20 cellular contexts compared by ENCODE assay signal in the genomic region with DNA sequence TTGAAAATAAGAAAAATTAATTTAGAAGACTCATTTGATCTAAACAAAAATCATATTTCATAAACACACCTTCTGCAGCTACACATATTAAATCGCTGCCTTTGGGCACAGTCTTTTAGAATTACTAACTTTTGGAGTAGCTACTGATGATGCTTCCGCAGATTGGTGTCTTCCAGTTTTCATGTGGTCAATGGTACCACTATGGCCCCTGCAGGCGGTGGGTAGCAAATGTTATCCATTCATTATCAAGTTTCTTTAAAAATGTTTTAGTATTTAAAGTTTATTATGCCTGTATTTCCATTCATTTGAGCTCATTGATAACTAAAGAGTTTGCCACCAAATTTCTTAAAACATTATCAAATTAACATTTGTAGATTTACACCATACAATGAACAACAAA.
DNase-seq lines count a peak whose midpoint lies in the region; ATAC-seq and TF ChIP-seq lines count a peak whose summit lies in the region.
"Had no signal": no experiment of that assay in that cellular context is flagged by ENCODE, and none has a peak within 500 bp of the region (broad histone marks: within the 10 kb centered on the region; RNA-seq: fewer than 3 reads in every experiment).

No MANE protein-coding gene starts in this region.

- WGBS in IMR-90 (ENCODE audit: extremely low coverage in 2 of 2, insufficient read length in 1 of 2), 2 experiments, result no CpG with 5 or more reads among the region's 3 CpGs

- no peak overlapping the region for H2AFZ ChIP-seq in IMR-90 (replicated peaks; ENCODE audit: low read length, poor library complexity)

- TF ChIP-seq CTCF in AG04450 (IDR thresholded peaks at IDR 0.05; ENCODE audit: low read depth, low read length), result 0 out of 2 replicates have a peak, but pooled peaks have one; percentile 18
- 0 out of 2 replicates have a peak, but pooled peaks have one; percentile 3 for TF ChIP-seq CTCF in IMR-90 (conservative IDR thresholded peaks at IDR 0.05; ENCODE audit: low read depth, low read length)
- no peak for TF ChIP-seq CTCF in WERI-Rb-1 (IDR thresholded peaks at IDR 0.05; ENCODE audit: low read depth, low read length)
- peak; percentile 11 for TF ChIP-seq CTCF in fibroblast of mammary gland (conservative IDR thresholded peaks at IDR 0.05; ENCODE audit: control insufficient read depth, insufficient read depth, low read depth, low read length)

- POLR2A ChIA-PET in AG04450 (lab: Yijun Ruan, JAX) (no interaction called here), IMR-90 (lab: Charles Lee; ENCODE audit: unreplicated experiment) (no interaction called here)

- H2AK9ac ChIP-seq in IMR-90 (replicated peaks; ENCODE audit: low read depth, low read length, poor library complexity), result no peak overlapping the region

- no peaks in the 10 kb centered on the region for H3K9me1 ChIP-seq in IMR-90 (ENCODE audit: insufficient read depth, low read length)

- no peak overlapping the region for H4K8ac ChIP-seq in IMR-90 (ENCODE audit: low read depth in 2 of 2, low read length in 2 of 2)

- TF ChIP-seq POLR2A in IMR-90 (IDR thresholded peaks at IDR 0.05; ENCODE audit: low read depth, low read length), result no peak

- H3K79me1 ChIP-seq in IMR-90 (ENCODE audit: low read depth in 1 of 2, low read length in 2 of 2), result no peaks in the 10 kb centered on the region

- TF ChIP-seq RAD21 in IMR-90 (IDR thresholded peaks at IDR 0.05; ENCODE audit: low read length), result no peak

- H2BK20ac ChIP-seq in IMR-90 (ENCODE audit: low read depth, low read length), result no peak overlapping the region

- no peak overlapping the region for H2BK5ac ChIP-seq in IMR-90 (ENCODE audit: low read depth, low read length, poor library complexity, severe bottlenecking)

- no peaks in the 10 kb centered on the region for H4K20me1 ChIP-seq in IMR-90 (ENCODE audit: insufficient read depth, low read length)

- in situ Hi-C loops in IMR-90 (cut with MboI; ENCODE audit: low sequenced_read_pairs), result no loop called here

- H3K4me1 ChIP-seq in IMR-90 (ENCODE audit: control insufficient read depth, insufficient read depth, low read length), result no peaks in the 10 kb centered on the region

- intact Hi-C loops in IMR-90 (cut with micrococcal nuclease), result no loop called here

- H3K4me2 ChIP-seq in IMR-90 (ENCODE audit: low read depth, low read length), result no peak overlapping the region

- no peak overlapping the region for H4K91ac ChIP-seq in IMR-90 (ENCODE audit: insufficient read depth, low read depth, low read length)

- no peak overlapping the region for H2AK5ac ChIP-seq in IMR-90 (ENCODE audit: low read depth, low read length)

- no peak overlapping the region for H3K14ac ChIP-seq in IMR-90 (replicated peaks; ENCODE audit: low read depth, low read length)

- CTCF ChIA-PET in AG04450 (lab: Charles Lee) (no interaction called here), IMR-90 (lab: Yijun Ruan, JAX) (no interaction called here)

- no TSS peak for BruUV-seq in IMR-90 (replicated peaks; lab: Mats Ljungman, UMichigan)

- no peak overlapping the region for H2BK15ac ChIP-seq in IMR-90 (ENCODE audit: low read depth, low read length)

- no peaks in the 10 kb centered on the region for H3K9me3 ChIP-seq in AG04450 (ENCODE audit: control insufficient read depth, insufficient read depth, low read length)
- no peaks in the 10 kb centered on the region for H3K9me3 ChIP-seq in IMR-90 (ENCODE audit: control insufficient read depth, insufficient read depth, low read length)
- peaks cover 3% of the 10 kb centered on the region for H3K9me3 ChIP-seq in WERI-Rb-1 (ENCODE audit: severe bottlenecking)

- peaks cover 2% of the 10 kb centered on the region for H3K27me3 ChIP-seq in AG04450 (ENCODE audit: control insufficient read depth, insufficient read depth, low read length)
- H3K27me3 ChIP-seq in IMR-90 (ENCODE audit: control insufficient read depth, insufficient read depth, low read length), result no peaks in the 10 kb centered on the region
- H3K27me3 ChIP-seq in WERI-Rb-1 (ENCODE audit: insufficient read depth, low read depth, severe bottlenecking), result no peaks in the 10 kb centered on the region
- no peaks in the 10 kb centered on the region for H3K27me3 ChIP-seq in H7 (ENCODE audit: control insufficient read depth, insufficient read depth, low read length)

- H2BK120ac ChIP-seq in IMR-90 (ENCODE audit: low read depth, low read length), result no peak overlapping the region

- H3K18ac ChIP-seq in IMR-90 (ENCODE audit: low read depth, low read length), result no peak overlapping the region

- H3K4me3 ChIP-seq in AG04450 (ENCODE audit: low read depth, low read length), result no peak overlapping the region
- no peak overlapping the region for H3K4me3 ChIP-seq in IMR-90 (ENCODE audit: insufficient read depth, low read depth, low read length)
- H3K4me3 ChIP-seq in WERI-Rb-1 (ENCODE audit: low read depth, low read length), result no peak overlapping the region
- H3K4me3 ChIP-seq in fibroblast of mammary gland (ENCODE audit: control insufficient read depth, low read depth, low read length), result no peak overlapping the region
- H3K4me3 ChIP-seq in H7 (ENCODE audit: insufficient read depth, low read depth, low read length), result no peak overlapping the region
- H3K4me3 ChIP-seq: K562, SK-N-MC had no signal

- H4K5ac ChIP-seq in IMR-90 (ENCODE audit: low read depth, low read length), result no peak overlapping the region

- no peak overlapping the region for H3K56ac ChIP-seq in IMR-90 (ENCODE audit: extremely low read depth, insufficient read depth, low read length)

- H3K9ac ChIP-seq in IMR-90 (ENCODE audit: low read depth, low read length), result no peak overlapping the region

- dilution Hi-C loops in IMR-90 (cut with HindIII; ENCODE audit: low sequenced_read_pairs, unreplicated experiment), result no loop called here

- no peak overlapping the region for H3K4ac ChIP-seq in IMR-90 (ENCODE audit: low read depth, low read length)

- ATAC-seq in IMR-90 (ENCODE audit: low read depth) (no peak), HG03045 (IDR thresholded peaks at IDR 0.05; ENCODE audit: unreplicated experiment) (no peak)
- ATAC-seq: HCT116, K562, Panc1 had no signal

- DNase-seq in AG04450 (ENCODE audit: low read depth, low spot score) (no peak), IMR-90 (no peak), WERI-Rb-1 (peak; percentile 17), fibroblast of mammary gland (ENCODE audit: low read depth) (peak; percentile 4), RPMI8226 (no peak), NCI-H146 (lab: John Stamatoyannopoulos, UW) (no peak), H7 (no peak)
- DNase-seq: CD4-positive, alpha-beta memory T cell; GF-D8; NCI-H1105; NCI-H1694 treated with DMSO at 0.1 percent for 48 hours; NCI-H2107; NCI-H2227 treated with DMSO at 0.1 percent for 48 hours; NCI-H510A treated with DMSO at 0.1 percent for 48 hours; Right ventricle myocardium superior had no signal

- no peak overlapping the region for H3K27ac ChIP-seq in AG04450 (ENCODE audit: low read depth, low read length)
- no peak overlapping the region for H3K27ac ChIP-seq in IMR-90 (ENCODE audit: insufficient read depth, low read length)
- H3K27ac ChIP-seq in WERI-Rb-1, result no peak overlapping the region
- H3K27ac ChIP-seq: SK-N-MC had no signal

- H3K36me3 ChIP-seq in IMR-90 (ENCODE audit: control insufficient read depth, insufficient read depth, low read length) (no peaks in the 10 kb centered on the region), WERI-Rb-1 (no peaks in the 10 kb centered on the region), H7 (replicated peaks; ENCODE audit: control insufficient read depth, insufficient read depth, low read length) (no peaks in the 10 kb centered on the region)

- H3K23ac ChIP-seq in IMR-90 (ENCODE audit: low read depth, low read length), result no peak overlapping the region

TF ChIP-seq in IMR-90, 13 proteins besides CTCF, POLR2A, EP300 and RAD21:
- TF ChIP-seq BHLHE40 (IDR thresholded peaks at IDR 0.05; ENCODE audit: low read depth, low read length) (no peak), FOS (IDR thresholded peaks at IDR 0.05; ENCODE audit: low read depth, low read length) (no peak), MAFK (IDR thresholded peaks at IDR 0.05; ENCODE audit: low read depth, low read length) (no peak), CEBPB (IDR thresholded peaks at IDR 0.05; ENCODE audit: low read depth, low read length) (no peak), MXI1 (IDR thresholded peaks at IDR 0.05; ENCODE audit: borderline replicate concordance, low read depth, low read length) (no peak), CHD1 (IDR thresholded peaks at IDR 0.05; ENCODE audit: low read depth, low read length) (no peak), NFE2L2 (IDR thresholded peaks at IDR 0.05; ENCODE audit: low read depth, low read length) (no peak), SMC3 (IDR thresholded peaks at IDR 0.05; ENCODE audit: low read depth, low read length) (no peak), RCOR1 (IDR thresholded peaks at IDR 0.05; ENCODE audit: insufficient replicate concordance, low read length) (no peak), RFX5 (IDR thresholded peaks at IDR 0.05; ENCODE audit: low read depth, low read length) (no peak), MAZ (IDR thresholded peaks at IDR 0.05; ENCODE audit: borderline replicate concordance, low read depth, low read length) (no peak), USF2 (IDR thresholded peaks at IDR 0.05; ENCODE audit: low read depth, low read length) (no peak)
- TF ChIP-seq, protein P1, sequence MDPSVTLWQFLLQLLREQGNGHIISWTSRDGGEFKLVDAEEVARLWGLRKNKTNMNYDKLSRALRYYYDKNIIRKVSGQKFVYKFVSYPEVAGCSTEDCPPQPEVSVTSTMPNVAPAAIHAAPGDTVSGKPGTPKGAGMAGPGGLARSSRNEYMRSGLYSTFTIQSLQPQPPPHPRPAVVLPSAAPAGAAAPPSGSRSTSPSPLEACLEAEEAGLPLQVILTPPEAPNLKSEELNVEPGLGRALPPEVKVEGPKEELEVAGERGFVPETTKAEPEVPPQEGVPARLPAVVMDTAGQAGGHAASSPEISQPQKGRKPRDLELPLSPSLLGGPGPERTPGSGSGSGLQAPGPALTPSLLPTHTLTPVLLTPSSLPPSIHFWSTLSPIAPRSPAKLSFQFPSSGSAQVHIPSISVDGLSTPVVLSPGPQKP (IDR thresholded peaks at IDR 0.05; ENCODE audit: borderline replicate concordance, low read depth, low read length), result no peak

Comparison
In these comparisons a context has a peak if more than half of its experiments do, and no peak if none do; other contexts are left out.
1. DNase-seq: peak in WERI-Rb-1 (single experiment) and fibroblast of mammary gland (single experiment); none in AG04450 (single experiment), IMR-90 (single experiment), RPMI8226 (single experiment), NCI-H146 (single experiment) and H7 (single experiment).